ENCODE assay signal across 8 cellular contexts in genomic region chr16:425740-426114, GRCh38. TPM values are rescaled to one million over a fixed set of nuclear protein-coding genes. Genes with fewer than 3 reads are reported as not detected.
DNase-seq lines count a peak whose midpoint lies in the region; ATAC-seq and TF ChIP-seq lines count a peak whose summit lies in the region.

No MANE protein-coding gene starts in this region.

- TF ChIP-seq CTCF in heart left ventricle (IDR thresholded peaks at IDR 0.05): no peak

- peaks cover 0 to 5% (median 0%) of the 10 kb centered on the region in 9 donors for H3K36me3 ChIP-seq in heart left ventricle

- no peak for TF ChIP-seq POLR2A in heart left ventricle (IDR thresholded peaks at IDR 0.05)

- no peaks in the 10 kb centered on the region for H3K27me3 ChIP-seq in heart left ventricle
- no peaks in the 10 kb centered on the region for H3K27me3 ChIP-seq in right cardiac atrium (ENCODE audit: control insufficient read depth, insufficient read depth)

- H3K9me3 ChIP-seq in heart left ventricle: no peaks in the 10 kb centered on the region
- H3K9me3 ChIP-seq in right cardiac atrium (ENCODE audit: control insufficient read depth, low read length): no peaks in the 10 kb centered on the region

- H3K4me3 ChIP-seq in heart left ventricle (peak overlapping the region; percentile 38 to 86 (median 74)), right cardiac atrium (ENCODE audit: low read length) (peak overlapping the region; percentile 97)

- 0 to 1% (median 0%) methylated on average over 1 to 63 of the region's 63 CpGs for WGBS in heart left ventricle, 4 donors
- WGBS in right cardiac atrium: under 1% methylated on average over 63 of the region's 63 CpGs

- ATAC-seq in heart left ventricle: peak in 1 of 4 donors; percentile 13
- ATAC-seq in HG03045 (IDR thresholded peaks at IDR 0.05; ENCODE audit: unreplicated experiment): peak; percentile 23
- ATAC-seq in right cardiac atrium: no peak

- H3K27ac ChIP-seq in heart left ventricle (peak overlapping the region; percentile 83 to 99 (median 96)), right cardiac atrium (ENCODE audit: low read length) (peak overlapping the region; percentile 81)

- intact Hi-C loops in heart left ventricle (cut with DNase I) (loop anchor here in 2 of 10 donors (1.0 to 10.0 kb wide), 4 partner anchors 23 to 239 kb away; partner anchors contain the start of genes CAPN15 (in 1 of the 2), DECR2 (in 1 of the 2) and RHOT2 (in 1 of the 2)), cardiac septum (cut with DNase I) (loop anchor here (2.0 to 10.0 kb wide), 2 partner anchors 25 to 49 kb away; partner anchors contain the start of gene DECR2), right cardiac atrium (cut with DNase I) (no loop called here)

- DNase-seq in heart left ventricle (peak in 1 of 5 donors; percentile 16), cardiac septum (ENCODE audit: low spot score) (no peak), right cardiac atrium (peak in 2 of 3 donors; percentile 63 to 73), SK-N-DZ (ENCODE audit: low spot score) (no peak), globus pallidus (ENCODE audit: low spot score) (no peak)
- peak; percentile 42 for DNase-seq in activated CD4-positive, alpha-beta T cell treated with anti-CD3 and anti-CD28 coated beads, Interleukin-2, amount 50 U/mL, for 1 hour
- peak; percentile 21 for DNase-seq in stimulated activated CD4-positive, alpha-beta T cell treated with anti-CD3 and anti-CD28 coated beads, Interleukin-1b, Interleukin-23, amount 100 ng/mL, for 48 hours

- H3K4me1 ChIP-seq in heart left ventricle (peaks cover 0 to 46% (median 29%) of the 10 kb centered on the region in 12 donors), right cardiac atrium (ENCODE audit: control insufficient read depth, insufficient read depth, low read length) (peaks cover 6% of the 10 kb centered on the region)

RNA-seq across cellular contexts. Expression of gene RAB11FIP3, which starts 0.3 kb away (rescaled TPM):
- total RNA-seq in heart left ventricle (10 to 100 TPM; 19.9 to 39.9 (median 31.9) TPM), cardiac septum (52.2 TPM), right cardiac atrium (10 to 100 TPM; 32.2 to 44.6 (median 38.4) TPM)
- polyA plus RNA-seq in heart left ventricle (10 to 100 TPM; 19.3 to 35.2 TPM), right cardiac atrium (25.1 TPM)
- 31.3 and 32.7 TPM in 2 replicates for polyA plus RNA-seq in SK-N-DZ (2014; cell fraction: cytosol; rRNA removed)
- polyA plus RNA-seq in SK-N-DZ (2014; cell fraction: nucleus; rRNA removed): 62.0 and 97.3 TPM in 2 replicates

RNA-seq across cellular contexts. Expression of gene DECR2, which starts 24.0 kb away (rescaled TPM):
- total RNA-seq in heart left ventricle: 10 to 100 TPM in 6 of 9 donors, 1 to 10 TPM in 3; 6.9 to 20.6 (median 12.2) TPM
- 10 to 100 TPM in 1 of 2 donors, 1 to 10 TPM in 1; 7.1 to 17.1 TPM for polyA plus RNA-seq in heart left ventricle
- total RNA-seq in cardiac septum: 11.6 TPM
- total RNA-seq in right cardiac atrium: 10 to 100 TPM in 3 of 4 donors, 1 to 10 TPM in 1; 8.6 to 14.6 (median 13.3) TPM
- 14.3 TPM for polyA plus RNA-seq in right cardiac atrium
- polyA plus RNA-seq in SK-N-DZ (2014; cell fraction: cytosol; rRNA removed): 15.9 and 21.1 TPM in 2 replicates
- polyA plus RNA-seq in SK-N-DZ (2014; cell fraction: nucleus; rRNA removed): 108 and 109 TPM in 2 replicates

RNA-seq across cellular contexts. Expression of gene NME4, which starts 28.7 kb away (rescaled TPM):
- 10 to 100 TPM; 53.9 to 95.3 (median 73.8) TPM for total RNA-seq in heart left ventricle
- 100 to 1,000 TPM in 1 of 2 donors, 10 to 100 TPM in 1; 37.5 to 103 TPM for polyA plus RNA-seq in heart left ventricle
- 65.0 TPM for total RNA-seq in cardiac septum
- total RNA-seq in right cardiac atrium: 10 to 100 TPM; 49.7 to 86.4 (median 66.0) TPM
- polyA plus RNA-seq in right cardiac atrium: 73.1 TPM
- polyA plus RNA-seq in SK-N-DZ (2014; cell fraction: cytosol; rRNA removed): 357 and 443 TPM in 2 replicates
- polyA plus RNA-seq in SK-N-DZ (2014; cell fraction: nucleus; rRNA removed): 288 and 307 TPM in 2 replicates

RNA-seq across cellular contexts. Expression of gene PGAP6, which starts 43.9 kb away (rescaled TPM):
- 10 to 100 TPM; 32.3 to 65.3 (median 44.9) TPM for total RNA-seq in heart left ventricle
- polyA plus RNA-seq in heart left ventricle: 10 to 100 TPM; 30.1 to 63.8 TPM
- total RNA-seq in cardiac septum: 42.8 TPM
- total RNA-seq in right cardiac atrium: 10 to 100 TPM; 28.0 to 39.5 (median 34.8) TPM
- polyA plus RNA-seq in right cardiac atrium: 33.2 TPM
- 26.6 and 39.0 TPM in 2 replicates for polyA plus RNA-seq in SK-N-DZ (2014; cell fraction: cytosol; rRNA removed)
- polyA plus RNA-seq in SK-N-DZ (2014; cell fraction: nucleus; rRNA removed): 60.8 and 74.9 TPM in 2 replicates

RNA-seq across cellular contexts. Expression of gene MRPL28, which starts 55.4 kb away (rescaled TPM):
- 100 to 1,000 TPM in 2 of 9 donors, 10 to 100 TPM in 7; 66.3 to 126 (median 77.7) TPM for total RNA-seq in heart left ventricle
- polyA plus RNA-seq in heart left ventricle: 100 to 1,000 TPM; 135 to 157 TPM
- total RNA-seq in cardiac septum: 60.1 TPM
- total RNA-seq in right cardiac atrium: 10 to 100 TPM; 63.9 to 74.9 (median 69.3) TPM
- 130 TPM for polyA plus RNA-seq in right cardiac atrium
- polyA plus RNA-seq in SK-N-DZ (2014; cell fraction: cytosol; rRNA removed): 163 TPM in 2 replicates
- polyA plus RNA-seq in SK-N-DZ (2014; cell fraction: nucleus; rRNA removed): 79.4 and 130 TPM in 2 replicates

Comparison
In these comparisons a context has a peak if more than half of its experiments do, and no peak if none do; other contexts are left out.
1. DNase-seq: peak in activated CD4-positive, alpha-beta T cell treated with anti-CD3 and anti-CD28 coated beads, Interleukin-2, amount 50 U/mL, for 1 hour (single experiment), right cardiac atrium (2 of 3) and stimulated activated CD4-positive, alpha-beta T cell treated with anti-CD3 and anti-CD28 coated beads, Interleukin-1b, Interleukin-23, amount 100 ng/mL, for 48 hours (single experiment); none in cardiac septum (single experiment), SK-N-DZ (single experiment) and globus pallidus (single experiment).